ENCODE assay signal across 8 cellular contexts in genomic region chr22:27107824-27108223, GRCh38.
DNase-seq lines count a peak whose midpoint lies in the region; ATAC-seq and TF ChIP-seq lines count a peak whose summit lies in the region.

No MANE protein-coding gene starts in this region.

- POLR2A ChIA-PET in HCT116 (lab: Charles Lee), result no interaction called here
- POLR2A ChIA-PET in RWPE1 (lab: Yijun Ruan, JAX; ENCODE audit: low non-redundant PET), result no interaction called here

- ATAC-seq in HCT116, result peak; percentile 80
- ATAC-seq in gastrocnemius medialis, result peak in 1 of 2 donors; percentile 36
- no peak for ATAC-seq in HG02970 (IDR thresholded peaks at IDR 0.05; ENCODE audit: low FRiP score, unreplicated experiment)
- ATAC-seq in GM19452 (IDR thresholded peaks at IDR 0.05; ENCODE audit: unreplicated experiment), result no peak
- no peak for ATAC-seq in HG03457 (IDR thresholded peaks at IDR 0.05; ENCODE audit: unreplicated experiment)

- no peaks in the 10 kb centered on the region for H3K79me2 ChIP-seq in HCT116 (ENCODE audit: insufficient read depth, low read length)

- H3K4me2 ChIP-seq in HCT116 (ENCODE audit: low read length), result 0 out of 2 replicates have a peak overlapping the region, but pooled peaks have one; percentile 5

- H3K9ac ChIP-seq in HCT116 (ENCODE audit: low read length), result no peak overlapping the region

- H3K9me2 ChIP-seq in HCT116 (ENCODE audit: insufficient read depth), result no peaks in the 10 kb centered on the region

- TF ChIP-seq POLR2A in HCT116 (IDR thresholded peaks at IDR 0.05; ENCODE audit: borderline replicate concordance, extremely low read depth, insufficient read depth, insufficient read length), result no peak
- no peak for TF ChIP-seq POLR2A in gastrocnemius medialis (IDR thresholded peaks at IDR 0.05)

- RAD21 ChIA-PET in HCT116 (lab: Charles Lee; ENCODE audit: low non-redundant PET in 1 of 2, low total read pairs in 2 of 2, uncharacterized antibody in 2 of 2, unreplicated experiment in 2 of 2), result no interaction called here

- H3K4me3 ChIP-seq in HCT116 (replicated peaks in 1 of 2; ENCODE audit: low read depth in 1 of 2, low read length in 2 of 2) (no peak overlapping the region), fibroblast of villous mesenchyme (ENCODE audit: low read depth, low read length) (no peak overlapping the region), gastrocnemius medialis (no peak overlapping the region)

- peaks cover 34 to 45% of the 10 kb centered on the region in 2 experiments for H3K4me1 ChIP-seq in HCT116 (ENCODE audit: control insufficient read depth in 1 of 2, insufficient read depth in 2 of 2, low read length in 2 of 2)
- H3K4me1 ChIP-seq in gastrocnemius medialis, result peaks cover 0 to 4% of the 10 kb centered on the region in 2 donors

- DNase-seq in HCT116 (ENCODE audit: low read depth, low spot score) (peak; percentile 70), RWPE1 (ENCODE audit: low spot score) (peak; percentile 73), fibroblast of villous mesenchyme (ENCODE audit: low read depth) (peak; percentile 93), gastrocnemius medialis (peak; percentile 14 to 61), iPS-NIHi7 (ENCODE audit: extremely low spot score) (no peak)

- H3K9me3 ChIP-seq in HCT116 (ENCODE audit: control insufficient read depth in 1 of 2, insufficient read depth in 1 of 2, low read depth in 1 of 2, low read length in 2 of 2) (no peaks in the 10 kb centered on the region), gastrocnemius medialis (no peaks in the 10 kb centered on the region)

- in situ Hi-C loops in gastrocnemius medialis (cut with MboI; ENCODE audit: low sequenced_read_pairs in 4 of 4), result no loop called here

- BruUV-seq in HCT116 (replicated peaks; lab: Mats Ljungman, UMichigan), result no TSS peak

- intact Hi-C loops in HCT116 (cut with micrococcal nuclease), result no loop called here
- intact Hi-C loops in gastrocnemius medialis (cut with DNase I; ENCODE audit: low total_unique reads), result no loop called here

- H3K36me3 ChIP-seq in HCT116 (ENCODE audit: control insufficient read depth in 1 of 2, insufficient read depth in 2 of 2, low read length in 2 of 2) (no peaks in the 10 kb centered on the region), gastrocnemius medialis (no peaks in the 10 kb centered on the region)

- H3K27ac ChIP-seq in HCT116 (ENCODE audit: low read depth, low read length) (no peak overlapping the region), RWPE1 (peak overlapping the region; percentile 85), gastrocnemius medialis (peak overlapping the region in 3 of 4 donors; percentile 5 to 31 (median 9))

- peaks cover 45% of the 10 kb centered on the region for H3K27me3 ChIP-seq in HCT116 (ENCODE audit: insufficient read depth, low read length)
- H3K27me3 ChIP-seq in gastrocnemius medialis, result peaks cover 0 to 20% (median 9%) of the 10 kb centered on the region in 3 donors

- H2AFZ ChIP-seq in HCT116 (ENCODE audit: low read depth, low read length, poor library complexity, severe bottlenecking), result no peak overlapping the region

- no peaks in the 10 kb centered on the region for H4K20me1 ChIP-seq in HCT116 (ENCODE audit: insufficient read depth)

- CTCF ChIA-PET in HCT116 (lab: Charles Lee), result no interaction called here
- CTCF ChIA-PET in RWPE1 (lab: Yijun Ruan, JAX), result interaction anchor here (0.6 kb wide), 2 partner anchors 31 to 1758 kb away, joined by 3 to 6 read pairs; no protein-coding TSS in a partner anchor

- TF ChIP-seq CTCF in HCT116 (IDR thresholded peaks at IDR 0.05 in 2 of 3, conservative IDR thresholded peaks at IDR 0.05 in 1 of 3; ENCODE audit: borderline replicate concordance in 1 of 3, insufficient read depth in 1 of 3, low read depth in 2 of 3, low read length in 2 of 3) (no peak), RWPE1 (conservative IDR thresholded peaks at IDR 0.05; ENCODE audit: low read depth) (no peak), fibroblast of villous mesenchyme (IDR thresholded peaks at IDR 0.05; ENCODE audit: insufficient read depth, low read depth, low read length) (no peak), gastrocnemius medialis (IDR thresholded peaks at IDR 0.05 in 4 of 5, conservative IDR thresholded peaks at IDR 0.05 in 1 of 5) (no peak)

- no peak for TF ChIP-seq RAD21 in HCT116 (IDR thresholded peaks at IDR 0.05; ENCODE audit: low read depth)

TF ChIP-seq in HCT116, 20 proteins besides CTCF, POLR2A, EP300 and RAD21:
- TF ChIP-seq EZH2 (IDR thresholded peaks at IDR 0.05) (no peak), TCF7L2 (IDR thresholded peaks at IDR 0.05; ENCODE audit: borderline replicate concordance, extremely low read depth, insufficient read depth, insufficient read length) (no peak), JUND (IDR thresholded peaks at IDR 0.05) (no peak), SP1 (IDR thresholded peaks at IDR 0.05; ENCODE audit: low read depth) (peak; percentile 32; the same call in 1 of the 2 replicates), FOSL1 (IDR thresholded peaks at IDR 0.05; ENCODE audit: low read depth) (peak; percentile 34; the same call in 1 of the 2 replicates)
